Comparison of ENCODE assay signal across 12 cellular contexts in the genomic region with DNA sequence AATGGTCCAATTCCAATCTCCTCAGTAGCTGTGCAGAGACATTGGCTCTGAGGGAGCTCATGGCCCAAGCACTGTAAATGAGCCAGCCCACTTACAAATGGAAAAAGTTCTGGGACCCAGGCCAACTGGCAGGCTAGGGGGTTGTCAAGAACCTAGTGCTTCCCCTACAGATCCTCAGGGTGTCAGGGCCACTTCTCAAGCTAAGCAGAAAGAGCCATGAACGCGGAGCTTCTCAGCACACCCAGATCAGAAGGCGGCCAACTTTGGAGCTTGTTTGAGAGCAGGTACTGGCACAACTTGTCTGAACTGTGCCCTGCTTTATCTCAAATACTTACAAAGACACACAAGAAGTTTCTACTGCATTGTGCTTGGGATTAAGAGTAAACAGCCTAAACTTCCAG. TPM values are rescaled to one million over a fixed set of nuclear protein-coding genes. Genes with fewer than 3 reads are reported as not detected.
DNase-seq lines count a peak whose midpoint lies in the region; ATAC-seq, FAIRE-seq and TF ChIP-seq lines count a peak whose summit lies in the region.
"Had no signal": no experiment of that assay in that cellular context is flagged by ENCODE, and none has a peak within 500 bp of the region (broad histone marks: within the 10 kb centered on the region; RNA-seq: fewer than 3 reads in every experiment).

No MANE protein-coding gene starts in this region.

- no peak for ATAC-seq in GM21526 (IDR thresholded peaks at IDR 0.05; ENCODE audit: low FRiP score, unreplicated experiment)
- ATAC-seq: A549 had no signal

- peak; percentile 84 for DNase-seq in Ammon's horn (ENCODE audit: low spot score)
- DNase-seq in adipocyte (ENCODE audit: low read depth), result peak; percentile 57
- DNase-seq in head of caudate nucleus, result peak in 37 of 42 donors; percentile 13 to 83 (median 61)
- DNase-seq in occipital lobe (lab: John Stamatoyannopoulos, UW), result peak; percentile 4
- DNase-seq in D721Med (ENCODE audit: insufficient read length, low spot score), result no peak
- DNase-seq in activated effector memory CD4-positive, alpha-beta T cell treated with anti-CD3 and anti-CD28 coated beads, Interleukin-2, amount 50 U/mL, for 16 hours, result no peak
- no peak for DNase-seq in stimulated activated CD4-positive, alpha-beta T cell treated with anti-CD3 and anti-CD28 coated beads, Interleukin-12 subunit alpha, Interleukin-12 subunit beta, amount 100 ng/mL, for 4 hours
- DNase-seq: activated CD4-positive, alpha-beta T cell treated with anti-CD3 and anti-CD28 coated beads, Interleukin-2, amount 50 U/mL, for 4 hours; NCI-H187 treated with DMSO at 0.1 percent for 48 hours had no signal

- peaks cover 48% of the 10 kb centered on the region for H3K36me3 ChIP-seq in adipocyte (ENCODE audit: control insufficient read depth, insufficient read depth, low read length, severe bottlenecking)

- TF ChIP-seq CTCF in D721Med (IDR thresholded peaks at IDR 0.05; ENCODE audit: insufficient read depth, missing control alignments), result no peak

- H3K27me3 ChIP-seq in adipocyte (replicated peaks; ENCODE audit: control insufficient read depth, insufficient read depth, low read length), result no peaks in the 10 kb centered on the region

- intact Hi-C loops in head of caudate nucleus (cut with DNase I), result no loop called here

- FAIRE-seq in D721Med (lab: Jason Lieb, UNC), result no peak
- FAIRE-seq: A549 had no signal

- H3K4me1 ChIP-seq in adipocyte (ENCODE audit: control insufficient read depth, insufficient read depth, low read length), result peaks cover 42% of the 10 kb centered on the region
- H3K4me1 ChIP-seq: parathyroid adenoma had no signal

- H3K9me3 ChIP-seq in adipocyte (ENCODE audit: control insufficient read depth, low read length), result no peaks in the 10 kb centered on the region
- H3K9me3 ChIP-seq: A549 had no signal

- no peak overlapping the region for H3K4me3 ChIP-seq in adipocyte (ENCODE audit: low read length)
- H3K4me3 ChIP-seq: A549 had no signal

- H3K9ac ChIP-seq in adipocyte (ENCODE audit: low read length), result peak overlapping the region; percentile 33
- H3K9ac ChIP-seq: parathyroid adenoma had no signal

RNA-seq across cellular contexts. Expression of a gene that starts 17.5 kb away (rescaled TPM):
- total RNA-seq in occipital lobe, result 49.4 TPM

Comparison
In these comparisons a context has a peak if more than half of its experiments do, and no peak if none do; other contexts are left out.
1. DNase-seq: peak in Ammon's horn (single experiment), adipocyte (single experiment), head of caudate nucleus (37 of 42) and occipital lobe (single experiment); none in D721Med (single experiment), activated effector memory CD4-positive, alpha-beta T cell treated with anti-CD3 and anti-CD28 coated beads, Interleukin-2, amount 50 U/mL, for 16 hours (single experiment) and stimulated activated CD4-positive, alpha-beta T cell treated with anti-CD3 and anti-CD28 coated beads, Interleukin-12 subunit alpha, Interleukin-12 subunit beta, amount 100 ng/mL, for 4 hours (single experiment).